Comparison of ENCODE assay signal across 7 cellular contexts in the genomic region with DNA sequence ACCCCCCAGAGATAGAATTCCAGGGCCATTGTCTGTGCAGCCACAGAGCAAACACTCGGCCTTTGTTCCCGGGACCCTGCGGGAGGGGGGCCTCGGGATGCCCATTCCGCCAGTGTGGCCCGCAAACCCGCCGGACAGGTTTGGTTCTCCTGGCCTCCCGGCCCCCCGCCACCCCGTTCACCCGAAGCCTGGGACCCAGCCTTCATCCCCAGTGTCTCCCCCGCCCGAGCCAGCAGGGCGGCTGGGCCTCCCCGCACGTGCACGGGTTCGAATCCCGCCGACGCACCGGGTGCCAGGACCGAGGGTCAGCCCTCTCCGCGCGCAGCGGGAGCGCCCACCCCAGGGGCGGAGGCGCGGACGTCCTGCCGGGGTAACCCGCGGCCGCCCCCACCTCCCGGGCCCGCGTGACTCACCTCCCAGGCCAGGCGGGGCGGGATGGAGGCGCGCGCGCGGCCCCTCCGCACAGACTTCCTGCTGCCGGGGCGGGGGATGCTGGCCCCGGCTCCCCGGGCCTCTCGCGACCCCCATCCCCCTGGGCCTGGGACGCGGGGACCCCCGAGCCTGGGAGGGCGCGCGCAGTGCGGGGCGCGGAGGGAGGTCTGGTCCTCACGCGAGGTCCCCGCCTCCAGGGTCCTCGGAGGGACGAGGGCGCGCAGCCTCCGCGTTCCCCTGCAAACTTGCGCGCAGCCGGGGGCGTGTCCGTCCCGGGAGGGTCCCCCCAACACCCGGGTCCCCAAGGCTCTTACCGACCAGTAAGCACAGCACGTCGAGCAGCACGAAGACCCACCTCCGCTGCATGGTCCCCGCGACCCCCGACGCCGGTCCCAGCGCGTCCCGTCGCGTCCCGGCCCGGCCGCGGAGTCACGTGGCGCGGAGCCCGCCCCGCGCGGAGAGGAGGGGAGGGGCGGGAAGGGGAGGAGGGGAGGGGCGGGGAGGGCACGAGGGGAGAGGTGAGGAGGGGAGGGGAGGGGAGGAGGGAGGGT. TPM values are rescaled to one million over a fixed set of nuclear protein-coding genes. Genes with fewer than 3 reads are reported as not detected.
DNase-seq lines count a peak whose midpoint lies in the region; FAIRE-seq and TF ChIP-seq lines count a peak whose summit lies in the region.

Gene PLPP2 (minus strand): TSS at position 865 of the 983 bp plus-strand sequence. CDS start 67 bp downstream, at position 798.

- no peak within 1 kb of the TSS for H2AFZ ChIP-seq in H1 (ENCODE audit: low read length)

- POLR2A ChIA-PET in H1 (lab: Charles Lee; ENCODE audit: partially characterized antibody): interaction anchor here (0.7 to 5.7 kb wide), 2 partner anchors 14 to 123 kb away, joined by 3 to 88 read pairs; no protein-coding TSS in a partner anchor

- peak within 1 kb of the TSS; percentile 89 for H2BK5ac ChIP-seq in H1 (ENCODE audit: low read depth, low read length)

- H3K36me3 ChIP-seq in H1 (ENCODE audit: control insufficient read depth in 2 of 4, insufficient read depth in 4 of 4, low read length in 3 of 4) (peaks cover 0 to 12% (median 2%) of the 10 kb centered on the region in 4 experiments; a peak in 4 of 8 replicates), mesodermal cell (ENCODE audit: control insufficient read depth, insufficient read depth, low read length) (no peaks in the 10 kb centered on the region), transverse colon (no peaks in the 10 kb centered on the region)

- H2BK20ac ChIP-seq in H1 (ENCODE audit: low read length): peak within 1 kb of the TSS; percentile 72

- H4K5ac ChIP-seq in H1 (ENCODE audit: insufficient read length, low read depth, low read length): peak within 1 kb of the TSS; percentile 89

- H3K14ac ChIP-seq in H1 (ENCODE audit: insufficient read length): no peak within 1 kb of the TSS

- H3K18ac ChIP-seq in H1 (ENCODE audit: extremely low read depth, low read length): peak within 1 kb of the TSS; percentile 78

- no peak for DNase-seq in H4 (ENCODE audit: low spot score)
- peak; percentile 62 for DNase-seq in RKO (ENCODE audit: low spot score)
- DNase-seq in H1 (ENCODE audit: low read depth in 1 of 2, low spot score in 2 of 2): peak; percentile 85 to 91
- peak; percentile 77 for DNase-seq in transverse colon
- DNase-seq in SIG-M5 (lab: John Stamatoyannopoulos, UW): no peak
- DNase-seq in D721Med (ENCODE audit: insufficient read length, low spot score): no peak

- H3K4ac ChIP-seq in H1 (replicated peaks; ENCODE audit: insufficient read length, low read depth, low read length): no peak within 1 kb of the TSS

- H2BK120ac ChIP-seq in H1 (replicated peaks; ENCODE audit: low read depth, low read length): no peak within 1 kb of the TSS

- H3K23me2 ChIP-seq in H1 (ENCODE audit: low read depth, low read length): peaks cover 2% of the 10 kb centered on the region; the same call in 1 of the 2 replicates

- TF ChIP-seq CTCF in H1 (IDR thresholded peaks at IDR 0.05; ENCODE audit: control extremely low read depth in 1 of 3, insufficient read depth in 1 of 3, low read depth in 1 of 3, low read length in 3 of 3) (no peak), transverse colon (IDR thresholded peaks at IDR 0.05) (no peak), D721Med (IDR thresholded peaks at IDR 0.05; ENCODE audit: insufficient read depth, missing control alignments) (no peak)

- H4K8ac ChIP-seq in H1 (ENCODE audit: extremely low read depth, insufficient read depth, low read length): peak within 1 kb of the TSS; percentile 96

- peaks cover 3% of the 10 kb centered on the region; the same call in 1 of the 2 replicates for H3K79me1 ChIP-seq in H1 (ENCODE audit: low read depth, low read length)

- H4K91ac ChIP-seq in H1 (replicated peaks; ENCODE audit: insufficient read length, low read length): peak within 1 kb of the TSS; percentile 98

- H3K56ac ChIP-seq in H1 (replicated peaks; ENCODE audit: insufficient read length, low read depth, low read length): peak within 1 kb of the TSS; percentile 61

- H3K79me2 ChIP-seq in H1 (ENCODE audit: control insufficient read depth in 1 of 2, insufficient read depth in 2 of 2, low read length in 2 of 2): peaks cover 0 to 23% of the 10 kb centered on the region in 2 experiments; a peak in 3 of 4 replicates

- H3K23ac ChIP-seq in H1 (ENCODE audit: insufficient read length): no peak within 1 kb of the TSS

- H3K27me3 ChIP-seq in H1 (replicated peaks in 1 of 4; ENCODE audit: control insufficient read depth in 3 of 4, extremely low read depth in 1 of 4, insufficient read depth in 3 of 4, low read length in 3 of 4) (peaks cover 0 to 16% (median 8%) of the 10 kb centered on the region in 4 experiments; a peak in 3 of 7 replicates), transverse colon (peaks cover 47% of the 10 kb centered on the region)

- TF ChIP-seq POLR2A in H1 (IDR thresholded peaks at IDR 0.05; ENCODE audit: control extremely low read depth in 1 of 2, low read depth in 2 of 2, low read length in 2 of 2): peak in 1 of 2 experiments; percentile 63; a peak in 2 of 3 replicates
- TF ChIP-seq POLR2A in transverse colon (IDR thresholded peaks at IDR 0.05): no peak

- H3K27ac ChIP-seq in H1 (ENCODE audit: low read depth, low read length) (peak within 1 kb of the TSS; percentile 91), mesodermal cell (ENCODE audit: low read depth, low read length, severe bottlenecking) (no peak within 1 kb of the TSS), transverse colon (peak within 1 kb of the TSS; percentile 87 to 93 (median 91))

- no peak within 1 kb of the TSS for H2BK15ac ChIP-seq in H1 (ENCODE audit: low read length)

- intact Hi-C loops in transverse colon (cut with DNase I; ENCODE audit: low total_unique reads): no loop called here

- in situ Hi-C loops in transverse colon (cut with MboI; ENCODE audit: low pct_ligation_motif_present in 1 of 4, low pct_unique_long_range_greater_than_20kb in 1 of 4, low sequenced_read_pairs in 3 of 4): no loop called here

- TF ChIP-seq EP300 in H1 (IDR thresholded peaks at IDR 0.05; ENCODE audit: borderline replicate concordance in 1 of 2, low read depth in 2 of 2, low read length in 2 of 2) (peak in 1 of 2 experiments; percentile 72; a peak in 1 of 3 replicates), transverse colon (IDR thresholded peaks at IDR 0.05; ENCODE audit: low read depth) (no peak)

- peak within 1 kb of the TSS; percentile 93; the same call in 1 of the 2 replicates for H2AK5ac ChIP-seq in H1 (ENCODE audit: low read depth, low read length)

- peak within 1 kb of the TSS; percentile 87 for H2BK12ac ChIP-seq in H1 (ENCODE audit: low read depth, low read length)

- TF ChIP-seq RAD21 in H1 (IDR thresholded peaks at IDR 0.05 in 1 of 2, conservative IDR thresholded peaks at IDR 0.05 in 1 of 2; ENCODE audit: low read depth in 2 of 2, low read length in 2 of 2): no peak

- WGBS in H1 (ENCODE audit: extremely low coverage in 1 of 2, insufficient coverage in 1 of 2, insufficient read length in 1 of 2, insufficient replicate concordance in 2 of 2, low coverage in 1 of 2, low lambda C conversion rate in 2 of 2, missing lambda C conversion rate in 1 of 2), 2 experiments: 2% methylated on average over 18 of the region's 108 CpGs; no CpG with 5 or more reads in 1 of the 2 experiments
- 5 to 9% methylated on average over 47 to 58 of the region's 108 CpGs for WGBS in mesodermal cell (ENCODE audit: insufficient coverage in 2 of 2), 2 experiments
- WGBS in transverse colon (ENCODE audit: low coverage in 1 of 2), 2 donors: 7% methylated on average over 46 of the region's 108 CpGs; no CpG with 5 or more reads in 1 of the 2 donors

- peaks cover 0 to 13% of the 10 kb centered on the region in 2 experiments; a peak in 1 of 4 replicates for H3K9me3 ChIP-seq in H1 (ENCODE audit: insufficient read depth in 2 of 2, low read depth in 1 of 2, low read length in 1 of 2)
- no peaks in the 10 kb centered on the region for H3K9me3 ChIP-seq in mesodermal cell (ENCODE audit: control insufficient read depth, low read length)
- H3K9me3 ChIP-seq in transverse colon: no peaks in the 10 kb centered on the region

- H3K4me2 ChIP-seq in H1 (ENCODE audit: insufficient read depth in 1 of 2, low read depth in 2 of 2, low read length in 2 of 2): peak within 1 kb of the TSS; percentile 49 to 60

- FAIRE-seq in H1 (lab: Jason Lieb, UNC) (peak; percentile 42), D721Med (lab: Jason Lieb, UNC) (no peak)

- H3K4me3 ChIP-seq in H1 (ENCODE audit: extremely low read depth in 1 of 4, insufficient read depth in 2 of 4, low read depth in 3 of 4, low read length in 4 of 4): peak within 1 kb of the TSS; percentile 36 to 70 (median 55)
- H3K4me3 ChIP-seq in mesodermal cell (ENCODE audit: extremely low read depth, insufficient read depth, low read length, poor library complexity, severe bottlenecking): peak within 1 kb of the TSS; percentile 37
- H3K4me3 ChIP-seq in transverse colon: peak within 1 kb of the TSS; percentile 54 to 66 (median 57)

- H3K9ac ChIP-seq in H1 (replicated peaks in 1 of 4; ENCODE audit: extremely low read depth in 1 of 4, low read depth in 3 of 4, low read length in 3 of 4): peak within 1 kb of the TSS; percentile 43 to 83 (median 65)

- no peaks in the 10 kb centered on the region for H4K20me1 ChIP-seq in H1 (replicated peaks in 1 of 2; ENCODE audit: control insufficient read depth in 1 of 2, insufficient read depth in 2 of 2, low read length in 2 of 2)

- peaks cover 7 to 30% (median 24%) of the 10 kb centered on the region in 4 experiments for H3K4me1 ChIP-seq in H1 (replicated peaks in 1 of 4; ENCODE audit: control insufficient read depth in 3 of 4, insufficient read depth in 4 of 4, low read length in 3 of 4)
- peaks cover 11% of the 10 kb centered on the region for H3K4me1 ChIP-seq in mesodermal cell (ENCODE audit: control insufficient read depth, insufficient read depth, low read length, poor library complexity, severe bottlenecking)
- H3K4me1 ChIP-seq in transverse colon: peaks cover 8 to 48% (median 37%) of the 10 kb centered on the region in 4 donors

- CTCF ChIA-PET in H1 (lab: Charles Lee; ENCODE audit: partially characterized antibody): no interaction called here

TF ChIP-seq in H1, 55 proteins besides CTCF, POLR2A, EP300 and RAD21 (continues in another document):
- no peak for TF ChIP-seq SP2 (IDR thresholded peaks at IDR 0.05; ENCODE audit: low read length)
- no peak for TF ChIP-seq RFX5 (IDR thresholded peaks at IDR 0.05; ENCODE audit: borderline replicate concordance, low read depth, low read length)

RNA-seq across cellular contexts. Expression of gene PLPP2, which starts in this region (rescaled TPM):
- 111 and 138 TPM in 2 replicates for total RNA-seq in H4 (2014; rRNA removed; shearing (Covaris generic))
- 98.6 and 101 TPM in 2 replicates for total RNA-seq in H1 (2021; fragmentation: NEBNext Ultra II Directional; extraction: Animal tissue kit (Norgen Biotek cat#: 25700))
- polyA plus RNA-seq in H1 (2011; rRNA removed): 195 and 326 TPM in 2 replicates
- polyA plus RNA-seq in H1 (2011; cell fraction: cytosol; rRNA removed): 162 TPM
- 254 TPM for polyA plus RNA-seq in H1 (2011; cell fraction: nucleus; rRNA removed)
- polyA plus RNA-seq in H1 (2012, experiment 1 of 2): 91.4 to 160 TPM (median 142 TPM) in 4 replicates
- 177 TPM for polyA plus RNA-seq in H1 (2012, experiment 2 of 2)
- 85.7 TPM for polyA plus RNA-seq in H1 (2013, experiment 1 of 2)
- 84.2 TPM for polyA plus RNA-seq in H1 (2013, experiment 2 of 2)
- 63.2 and 112 TPM in 2 replicates for polyA minus RNA-seq in H1 (2011; rRNA and poly(A)+ RNA removed)
- 56.9 TPM for polyA minus RNA-seq in H1 (2011; cell fraction: cytosol; rRNA and poly(A)+ RNA removed)
- polyA minus RNA-seq in H1 (2011; cell fraction: nucleus; rRNA and poly(A)+ RNA removed): 43.8 TPM
- polyA plus RNA-seq in mesodermal cell (2013, experiment 1 of 2): 6.3 TPM
- 4.1 TPM for polyA plus RNA-seq in mesodermal cell (2013, experiment 2 of 2)
- 100 to 1,000 TPM; 130 to 190 (median 159) TPM for total RNA-seq in transverse colon

Comparison
In these comparisons a context has a peak if more than half of its experiments do, and no peak if none do; other contexts are left out.
1. DNase-seq: peak in RKO (single experiment), H1 (2 of 2) and transverse colon (single experiment); none in H4 (single experiment), SIG-M5 (single experiment) and D721Med (single experiment).
2. Peak in every context shown above with its lines, with median percentiles within 50 percentile points of each other: H3K4me3 ChIP-seq.